In the genomic region with DNA sequence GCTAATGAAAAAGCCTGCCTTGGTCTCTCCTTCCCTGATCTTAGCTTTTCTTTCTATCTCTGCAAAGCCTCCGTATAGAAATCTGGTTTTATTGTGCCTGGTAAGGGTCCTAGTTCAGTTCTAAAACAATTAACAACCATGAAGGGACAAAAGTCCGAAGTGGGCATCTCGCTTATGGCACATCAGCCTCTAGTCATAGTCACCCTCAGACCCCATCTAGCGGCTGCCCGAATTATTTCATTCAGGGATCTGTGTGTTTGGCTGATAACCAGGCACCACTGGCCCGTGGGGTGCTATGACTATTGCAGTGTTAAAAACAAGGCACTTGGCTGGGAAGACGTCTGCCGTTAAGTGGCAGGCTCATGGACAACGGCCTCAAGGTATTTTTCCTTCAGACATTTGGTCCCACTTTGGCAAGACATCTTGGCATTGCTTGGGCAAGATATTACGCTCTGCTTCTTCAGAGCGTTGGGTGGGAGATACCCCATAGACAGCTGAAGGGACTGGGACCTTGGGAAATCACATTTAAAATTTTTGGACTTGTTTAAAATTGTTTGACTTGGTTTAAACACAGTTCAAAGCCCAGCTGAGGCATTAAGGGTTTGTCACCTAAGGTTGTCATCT, we compare ENCODE assay signal across 1 cellular context.
TF ChIP-seq lines count a peak whose summit lies in the region.

No MANE protein-coding gene starts in this region.

TF ChIP-seq in SK-N-SH treated with all-trans-retinoic acid at 6 μM for 48 hours, 23 proteins besides CTCF, POLR2A, EP300 and RAD21 (continued from another document):
- TF ChIP-seq, protein P1, sequence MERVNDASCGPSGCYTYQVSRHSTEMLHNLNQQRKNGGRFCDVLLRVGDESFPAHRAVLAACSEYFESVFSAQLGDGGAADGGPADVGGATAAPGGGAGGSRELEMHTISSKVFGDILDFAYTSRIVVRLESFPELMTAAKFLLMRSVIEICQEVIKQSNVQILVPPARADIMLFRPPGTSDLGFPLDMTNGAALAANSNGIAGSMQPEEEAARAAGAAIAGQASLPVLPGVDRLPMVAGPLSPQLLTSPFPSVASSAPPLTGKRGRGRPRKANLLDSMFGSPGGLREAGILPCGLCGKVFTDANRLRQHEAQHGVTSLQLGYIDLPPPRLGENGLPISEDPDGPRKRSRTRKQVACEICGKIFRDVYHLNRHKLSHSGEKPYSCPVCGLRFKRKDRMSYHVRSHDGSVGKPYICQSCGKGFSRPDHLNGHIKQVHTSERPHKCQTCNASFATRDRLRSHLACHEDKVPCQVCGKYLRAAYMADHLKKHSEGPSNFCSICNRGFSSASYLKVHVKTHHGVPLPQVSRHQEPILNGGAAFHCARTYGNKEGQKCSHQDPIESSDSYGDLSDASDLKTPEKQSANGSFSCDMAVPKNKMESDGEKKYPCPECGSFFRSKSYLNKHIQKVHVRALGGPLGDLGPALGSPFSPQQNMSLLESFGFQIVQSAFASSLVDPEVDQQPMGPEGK (CRISPR knock-in tag; IDR thresholded peaks at IDR 0.05; ENCODE audit: borderline replicate concordance): no peak
- TF ChIP-seq, protein P2, sequence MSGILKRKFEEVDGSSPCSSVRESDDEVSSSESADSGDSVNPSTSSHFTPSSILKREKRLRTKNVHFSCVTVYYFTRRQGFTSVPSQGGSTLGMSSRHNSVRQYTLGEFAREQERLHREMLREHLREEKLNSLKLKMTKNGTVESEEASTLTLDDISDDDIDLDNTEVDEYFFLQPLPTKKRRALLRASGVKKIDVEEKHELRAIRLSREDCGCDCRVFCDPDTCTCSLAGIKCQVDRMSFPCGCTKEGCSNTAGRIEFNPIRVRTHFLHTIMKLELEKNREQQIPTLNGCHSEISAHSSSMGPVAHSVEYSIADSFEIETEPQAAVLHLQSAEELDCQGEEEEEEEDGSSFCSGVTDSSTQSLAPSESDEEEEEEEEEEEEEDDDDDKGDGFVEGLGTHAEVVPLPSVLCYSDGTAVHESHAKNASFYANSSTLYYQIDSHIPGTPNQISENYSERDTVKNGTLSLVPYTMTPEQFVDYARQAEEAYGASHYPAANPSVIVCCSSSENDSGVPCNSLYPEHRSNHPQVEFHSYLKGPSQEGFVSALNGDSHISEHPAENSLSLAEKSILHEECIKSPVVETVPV (CRISPR knock-in tag; IDR thresholded peaks at IDR 0.05): no peak
- TF ChIP-seq SNAI2 (CRISPR knock-in tag; IDR thresholded peaks at IDR 0.05) (no peak), OSR1 (CRISPR knock-in tag; IDR thresholded peaks at IDR 0.05) (no peak)
